In genomic region chr10:43454025-43454424, GRCh38 we compare ENCODE assay signal across 8 cellular contexts. TPM values are rescaled to one million over a fixed set of nuclear protein-coding genes. Genes with fewer than 3 reads are reported as not detected.
A peak's percentile ranks its signal among the peaks of the same experiment; 100 is the strongest.
DNase-seq lines count a peak whose midpoint lies in the region; ATAC-seq and TF ChIP-seq lines count a peak whose summit lies in the region.
"Not testable (repeated sequence)": the region's sequence is repeated elsewhere in the genome, so short reads cannot be mapped to it uniquely, and the experiment has no call there.

No MANE protein-coding gene starts in this region.

- not testable (repeated sequence) for H3K9me3 ChIP-seq in Panc1 (ENCODE audit: control insufficient read depth, insufficient read depth, low read depth, low read length); adipocyte (ENCODE audit: control insufficient read depth, low read length); left ventricle myocardium inferior (replicated peaks); stomach

- BruUV-seq in Panc1 (replicated peaks; lab: Mats Ljungman, UMichigan) = not testable (repeated sequence)

- WGBS in stomach, 5 donors = 65 to 83% (median 75%) methylated on average over 9 of the region's 9 CpGs

- not testable (repeated sequence) for H3K27me3 ChIP-seq in Panc1 (ENCODE audit: control insufficient read depth, insufficient read depth, low read length); adipocyte (replicated peaks; ENCODE audit: control insufficient read depth, insufficient read depth, low read length); left ventricle myocardium inferior (ENCODE audit: low read depth); stomach

- H3K36me3 Mint-ChIP-seq in activated CD4-positive, alpha-beta memory T cell treated with anti-CD3 and anti-CD28 coated beads, Interleukin-2, amount 10 ng/mL, durations not matched to agents 7 days and 5 days (ENCODE audit: low read depth) = peaks cover 17% of the 10 kb centered on the region
- H3K36me3 Mint-ChIP-seq in nephron progenitor cell (ENCODE audit: low read depth) = not testable (repeated sequence)

- ATAC-seq in Panc1 = not testable (repeated sequence)

- H3K27ac ChIP-seq in Panc1 (ENCODE audit: low read length) = peak overlapping the region; percentile 88
- peak overlapping the region; percentile 94 for H3K27ac ChIP-seq in left ventricle myocardium inferior (replicated peaks)
- H3K27ac ChIP-seq in stomach = peak overlapping the region in 4 of 5 donors; percentile 90 to 91 (median 90)

- CTCF ChIA-PET in Panc1 (lab: Charles Lee) = not testable (repeated sequence)
- CTCF ChIA-PET in activated CD4-positive, alpha-beta memory T cell treated with anti-CD3 and anti-CD28 coated beads, Interleukin-2, amount 10 ng/mL, durations not matched to agents 7 days and 5 days (lab: Charles Lee) = interaction anchor here (0.8 to 1.6 kb wide), 5 partner anchors 9 to 252 kb away, joined by 3 to 4 read pairs (median 3); no protein-coding TSS in a partner anchor

- DNase-seq in COLO668 (lab: John Stamatoyannopoulos, UW; ENCODE audit: unreplicated experiment) = peak; percentile 10
- not testable (repeated sequence) for DNase-seq in LNCaP clone FGC (ENCODE audit: low read depth); Panc1 (ENCODE audit: low read depth, low spot score); activated CD4-positive, alpha-beta memory T cell treated with anti-CD3 and anti-CD28 coated beads, Interleukin-2, amount 10 ng/mL, durations not matched to agents 7 days and 5 days; adipocyte (ENCODE audit: low read depth); left ventricle myocardium inferior; nephron progenitor cell; stomach

- intact Hi-C loops in Panc1 (cut with micrococcal nuclease; ENCODE audit: unreplicated experiment); left ventricle myocardium inferior (cut with micrococcal nuclease): not testable (repeated sequence)
- intact Hi-C loops in stomach (cut with DNase I; ENCODE audit: low total_unique reads) = loop anchor here (5.0 kb wide), 1 partner anchor 62 kb away; no protein-coding TSS in a partner anchor

- peak overlapping the region; percentile 90 for H3K9ac ChIP-seq in adipocyte (ENCODE audit: low read length)

- H3K4me3 Mint-ChIP-seq in activated CD4-positive, alpha-beta memory T cell treated with anti-CD3 and anti-CD28 coated beads, Interleukin-2, amount 10 ng/mL, durations not matched to agents 7 days and 5 days = peak overlapping the region; percentile 94
- peak overlapping the region; percentile 92 for H3K4me3 Mint-ChIP-seq in nephron progenitor cell

- H3K9me3 Mint-ChIP-seq in activated CD4-positive, alpha-beta memory T cell treated with anti-CD3 and anti-CD28 coated beads, Interleukin-2, amount 10 ng/mL, durations not matched to agents 7 days and 5 days; nephron progenitor cell: not testable (repeated sequence)

- not testable (repeated sequence) for H3K36me3 ChIP-seq in Panc1 (ENCODE audit: control insufficient read depth, insufficient read depth, low read length); adipocyte (ENCODE audit: control insufficient read depth, insufficient read depth, low read length, severe bottlenecking); left ventricle myocardium inferior; stomach

- H3K4me3 ChIP-seq in LNCaP clone FGC (ENCODE audit: low read depth, low read length) (peak overlapping the region; percentile 73), Panc1 (ENCODE audit: low read depth in 2 of 2, low read length in 2 of 2) (peak overlapping the region in 1 of 2 experiments; percentile 53; a peak in 1 of 4 replicates)
- H3K4me3 ChIP-seq in adipocyte (ENCODE audit: low read length); left ventricle myocardium inferior; stomach: not testable (repeated sequence)

- POLR2A ChIA-PET in Panc1 (lab: Charles Lee); activated CD4-positive, alpha-beta memory T cell treated with anti-CD3 and anti-CD28 coated beads, Interleukin-2, amount 10 ng/mL, durations not matched to agents 7 days and 5 days (lab: Charles Lee): not testable (repeated sequence)

- TF ChIP-seq POLR2A in stomach (IDR thresholded peaks at IDR 0.05) = not testable (repeated sequence)

- H3K27ac Mint-ChIP-seq in activated CD4-positive, alpha-beta memory T cell treated with anti-CD3 and anti-CD28 coated beads, Interleukin-2, amount 10 ng/mL, durations not matched to agents 7 days and 5 days = peak overlapping the region; percentile 98
- not testable (repeated sequence) for H3K27ac Mint-ChIP-seq in nephron progenitor cell

- TF ChIP-seq EP300 in stomach (IDR thresholded peaks at IDR 0.05) = not testable (repeated sequence)

- in situ Hi-C loops in Panc1 (cut with HindIII; ENCODE audit: low pct_unique_long_range_greater_than_20kb, low sequenced_read_pairs) = not testable (repeated sequence)

- peaks cover 19% of the 10 kb centered on the region for H3K4me1 ChIP-seq in Panc1 (ENCODE audit: control insufficient read depth, insufficient read depth, low read length)
- H3K4me1 ChIP-seq in adipocyte (ENCODE audit: control insufficient read depth, insufficient read depth, low read length) = peaks cover 32% of the 10 kb centered on the region
- H3K4me1 ChIP-seq in left ventricle myocardium inferior = peaks cover 23% of the 10 kb centered on the region
- peaks cover 15 to 35% (median 20%) of the 10 kb centered on the region in 4 donors for H3K4me1 ChIP-seq in stomach

- not testable (repeated sequence) for H3K27me3 Mint-ChIP-seq in activated CD4-positive, alpha-beta memory T cell treated with anti-CD3 and anti-CD28 coated beads, Interleukin-2, amount 10 ng/mL, durations not matched to agents 7 days and 5 days; nephron progenitor cell (ENCODE audit: low read depth, poor library complexity)

- peaks cover 58% of the 10 kb centered on the region for H3K4me1 Mint-ChIP-seq in activated CD4-positive, alpha-beta memory T cell treated with anti-CD3 and anti-CD28 coated beads, Interleukin-2, amount 10 ng/mL, durations not matched to agents 7 days and 5 days
- H3K4me1 Mint-ChIP-seq in nephron progenitor cell = peaks cover 34% of the 10 kb centered on the region

- TF ChIP-seq CTCF in LNCaP clone FGC (IDR thresholded peaks at IDR 0.05; ENCODE audit: control insufficient read depth, extremely low read depth, insufficient read depth); Panc1 (IDR thresholded peaks at IDR 0.05); left ventricle myocardium inferior (IDR thresholded peaks at IDR 0.05; ENCODE audit: borderline replicate concordance); nephron progenitor cell (IDR thresholded peaks at IDR 0.05); stomach (IDR thresholded peaks at IDR 0.05): not testable (repeated sequence)

RNA-seq across cellular contexts. Expression of gene ZNF487, which starts 17.1 kb away (rescaled TPM):
- total RNA-seq in Panc1 (2021; ENCODE audit: unreplicated experiment) = 7.6 TPM
- 6.6 TPM for polyA plus RNA-seq in Panc1 (2012; ENCODE audit: insufficient read length)
- 1 to 10 TPM; 6.1 TPM for total RNA-seq in activated CD4-positive, alpha-beta memory T cell treated with anti-CD3 and anti-CD28 coated beads, Interleukin-2, amount 10 ng/mL, durations not matched to agents 7 days and 5 days
- 2.2 TPM for total RNA-seq in left ventricle myocardium inferior
- 10 to 100 TPM in 1 of 5 donors, 1 to 10 TPM in 3, under 1 TPM in 1; 0.45 to 11.0 (median 4.8) TPM for total RNA-seq in stomach
- polyA plus RNA-seq in stomach = 1 to 10 TPM; 3.7 to 8.4 (median 4.3) TPM

RNA-seq across cellular contexts. Expression of gene HNRNPF, which starts 45.0 kb away (rescaled TPM):
- total RNA-seq in Panc1 (2021; ENCODE audit: unreplicated experiment) (466 TPM), left ventricle myocardium inferior (70.5 TPM), stomach (100 to 1,000 TPM in 2 of 5 donors, 10 to 100 TPM in 3; 36.2 to 169 (median 87.0) TPM)
- 374 TPM for polyA plus RNA-seq in Panc1 (2012; ENCODE audit: insufficient read length)
- 100 to 1,000 TPM; 477 to 494 TPM for total RNA-seq in activated CD4-positive, alpha-beta memory T cell treated with anti-CD3 and anti-CD28 coated beads, Interleukin-2, amount 10 ng/mL, durations not matched to agents 7 days and 5 days
- polyA plus RNA-seq in stomach = 100 to 1,000 TPM in 1 of 3 donors, 10 to 100 TPM in 2; 74.7 to 131 (median 87.5) TPM
